In genomic region chr22:22396741-22397291, GRCh38 we compare ENCODE assay signal across 21 cellular contexts.
DNase-seq lines count a peak whose midpoint lies in the region; ATAC-seq and TF ChIP-seq lines count a peak whose summit lies in the region.
"Had no signal": no experiment of that assay in that cellular context is flagged by ENCODE, and none has a peak within 500 bp of the region (broad histone marks: within the 10 kb centered on the region; RNA-seq: fewer than 3 reads in every experiment).

No MANE protein-coding gene starts in this region.

- TF ChIP-seq CTCF in OCI-LY1 (IDR thresholded peaks at IDR 0.05; ENCODE audit: low read length): no peak
- no peak for TF ChIP-seq CTCF in suprapubic skin (IDR thresholded peaks at IDR 0.05)

- no peaks in the 10 kb centered on the region for H3K36me3 ChIP-seq in BLaER1 treated with 17β-estradiol and CSF1 and Interleukin-3, amounts not matched to agents 10 nM and 100 nM
- H3K36me3 ChIP-seq in OCI-LY1 (ENCODE audit: insufficient read depth, low read length) (no peaks in the 10 kb centered on the region; the same call in 1 of the 2 replicates), trophoblast cell (ENCODE audit: control insufficient read depth in 1 of 2, insufficient read depth in 2 of 2, low read length in 2 of 2) (no peaks in the 10 kb centered on the region), suprapubic skin (no peaks in the 10 kb centered on the region)
- H3K36me3 ChIP-seq: thyroid gland had no signal

- peak overlapping the region; percentile 15 for H4K8ac ChIP-seq in trophoblast cell (ENCODE audit: low read depth, low read length)

- H4K20me1 ChIP-seq in BLaER1 treated with 17β-estradiol and CSF1 and Interleukin-3, amounts not matched to agents 10 nM and 100 nM: no peaks in the 10 kb centered on the region
- no peaks in the 10 kb centered on the region for H4K20me1 ChIP-seq in OCI-LY1 (ENCODE audit: insufficient read depth, low read length)

- H2AFZ ChIP-seq in OCI-LY1 (ENCODE audit: low read length): no peak overlapping the region
- H2AFZ ChIP-seq in trophoblast cell (ENCODE audit: insufficient read depth, low read length, poor library complexity): no peak overlapping the region
- H2AFZ ChIP-seq: hepatocyte had no signal

- peak overlapping the region; percentile 19 for H3K14ac ChIP-seq in trophoblast cell (ENCODE audit: low read length)

- no CpG with 5 or more reads among the region's 7 CpGs for WGBS in trophoblast cell (ENCODE audit: extremely low coverage, insufficient coverage, insufficient read length)
- 69% methylated on average over 7 of the region's 7 CpGs for WGBS in suprapubic skin

- peak overlapping the region; percentile 36 to 76 (median 71) for H3K4me2 ChIP-seq in BLaER1 treated with 17β-estradiol and CSF1 and Interleukin-3, amounts not matched to agents 10 nM and 100 nM
- peak overlapping the region; percentile 9; the same call in 1 of the 2 replicates for H3K4me2 ChIP-seq in OCI-LY1 (ENCODE audit: low read length)
- no peak overlapping the region for H3K4me2 ChIP-seq in trophoblast cell (ENCODE audit: low read length)
- H3K4me2 ChIP-seq: hepatocyte had no signal

- peak; percentile 52 for DNase-seq in islet precursor cell
- no peak for DNase-seq in trophoblast cell
- DNase-seq in stimulated activated CD4-positive, alpha-beta T cell treated with anti-CD3 and anti-CD28 coated beads, Interleukin-4, amount 100 ng/mL, for 1 hour: no peak
- DNase-seq in suprapubic skin (ENCODE audit: low spot score in 2 of 2): no peak
- DNase-seq: activated CD4-positive, alpha-beta T cell treated with anti-CD3 and anti-CD28 coated beads for 36 hours; activated effector memory CD4-positive, alpha-beta T cell treated with anti-CD3 and anti-CD28 coated beads, Interleukin-2, amount 50 U/mL, for 16 hours; activated naive CD8-positive, alpha-beta T cell treated with anti-CD3 and anti-CD28 coated beads, Interleukin-2, amount 10 ng/mL, durations not matched to agents 7 days and 5 days; CD4-positive, CD25-positive, alpha-beta regulatory T cell; effector CD8-positive, alpha-beta T cell; NCI-H526; RPMI8226; stimulated activated CD4-positive, alpha-beta T cell treated with anti-CD3 and anti-CD28 coated beads, Interleukin-2, amount 100 ng/mL, for 24 hours; stimulated activated naive CD4-positive, alpha-beta T cell treated with Interleukin-2 at 50 U/mL for 16 hours; thyroid gland had no signal

- no peak for TF ChIP-seq EP300 in suprapubic skin (IDR thresholded peaks at IDR 0.05)

- H3K23ac ChIP-seq in trophoblast cell (ENCODE audit: low read length): no peak overlapping the region

- H3K79me2 ChIP-seq in OCI-LY1 (ENCODE audit: insufficient read depth, low read length): no peaks in the 10 kb centered on the region
- H3K79me2 ChIP-seq in trophoblast cell (ENCODE audit: control insufficient read depth, insufficient read depth, low read length, poor library complexity): peaks cover 3% of the 10 kb centered on the region
- H3K79me2 ChIP-seq: hepatocyte had no signal

- peaks cover 9% of the 10 kb centered on the region for H3K79me1 ChIP-seq in trophoblast cell (ENCODE audit: low read length)

- H3K9ac ChIP-seq in BLaER1 treated with 17β-estradiol and CSF1 and Interleukin-3, amounts not matched to agents 10 nM and 100 nM: no peak overlapping the region
- peak overlapping the region; percentile 71; the same call in 1 of the 2 replicates for H3K9ac ChIP-seq in OCI-LY1 (ENCODE audit: low read length)
- H3K9ac ChIP-seq in trophoblast cell (ENCODE audit: low read length): no peak overlapping the region

- no peaks in the 10 kb centered on the region for H3K27me3 ChIP-seq in BLaER1 treated with 17β-estradiol and CSF1 and Interleukin-3, amounts not matched to agents 10 nM and 100 nM
- H3K27me3 ChIP-seq in OCI-LY1 (ENCODE audit: insufficient read depth, low read length) (no peaks in the 10 kb centered on the region), trophoblast cell (ENCODE audit: insufficient read depth, low read length) (no peaks in the 10 kb centered on the region), suprapubic skin (no peaks in the 10 kb centered on the region)
- H3K27me3 ChIP-seq: thyroid gland had no signal

- no peak overlapping the region for H2BK12ac ChIP-seq in trophoblast cell (ENCODE audit: low read length)

- H4K12ac ChIP-seq in trophoblast cell (ENCODE audit: low read depth, low read length): no peak overlapping the region

- H3K4me1 ChIP-seq in BLaER1 treated with 17β-estradiol and CSF1 and Interleukin-3, amounts not matched to agents 10 nM and 100 nM: peaks cover 18 to 51% (median 46%) of the 10 kb centered on the region in 10 experiments
- peaks cover 49% of the 10 kb centered on the region for H3K4me1 ChIP-seq in OCI-LY1 (ENCODE audit: insufficient read depth, low read length, severe bottlenecking)
- peaks cover 12 to 15% of the 10 kb centered on the region in 2 experiments for H3K4me1 ChIP-seq in trophoblast cell (ENCODE audit: control insufficient read depth in 1 of 2, insufficient read depth in 2 of 2, low read length in 2 of 2)
- H3K4me1 ChIP-seq in suprapubic skin: peaks cover 13% of the 10 kb centered on the region

- no peak for ATAC-seq in GM21423 (IDR thresholded peaks at IDR 0.05; ENCODE audit: unreplicated experiment)
- no peak for ATAC-seq in HG03135 (IDR thresholded peaks at IDR 0.05; ENCODE audit: unreplicated experiment)
- ATAC-seq: activated CD4-positive, alpha-beta T cell treated with anti-CD3 and anti-CD28 coated beads for 36 hours; esophagus mucosa had no signal

- peak overlapping the region; percentile 3 for H4K91ac ChIP-seq in trophoblast cell (ENCODE audit: low read depth, low read length)

- H3K9me2 ChIP-seq in OCI-LY1 (ENCODE audit: low read depth, low read length): no peaks in the 10 kb centered on the region

- peak overlapping the region; percentile 0 for H2BK5ac ChIP-seq in trophoblast cell (ENCODE audit: low read depth, low read length, poor library complexity)

- H3K18ac ChIP-seq in trophoblast cell (ENCODE audit: low read length): no peak overlapping the region

- 0 out of 2 replicates have a peak, but pooled peaks cover 4% of the 10 kb centered on the region for H3F3A ChIP-seq in OCI-LY1 (ENCODE audit: insufficient read depth, low read length)

- H3K4me3 ChIP-seq in BLaER1 treated with 17β-estradiol and CSF1 and Interleukin-3, amounts not matched to agents 10 nM and 100 nM: no peak overlapping the region
- no peak overlapping the region for H3K4me3 ChIP-seq in OCI-LY1 (ENCODE audit: low read depth, low read length, poor library complexity, severe bottlenecking)
- no peak overlapping the region for H3K4me3 ChIP-seq in trophoblast cell (ENCODE audit: low read depth, low read length)
- H3K4me3 ChIP-seq in suprapubic skin: no peak overlapping the region
- H3K4me3 ChIP-seq: hepatocyte, skin epidermis, thyroid gland had no signal

- peak overlapping the region in 5 of 11 experiments; percentile 6 to 24 (median 9); a peak in 6 of 22 replicates for H3K27ac ChIP-seq in BLaER1 treated with 17β-estradiol and CSF1 and Interleukin-3, amounts not matched to agents 10 nM and 100 nM
- H3K27ac ChIP-seq in OCI-LY1 (ENCODE audit: low read depth, low read length, poor library complexity, severe bottlenecking) (peak overlapping the region; percentile 99), trophoblast cell (ENCODE audit: low read depth, low read length) (peak overlapping the region; percentile 58), suprapubic skin (no peak overlapping the region)
- H3K27ac ChIP-seq: hepatocyte, skin epidermis, thyroid gland had no signal

- peak overlapping the region; percentile 10 for H2BK120ac ChIP-seq in trophoblast cell (ENCODE audit: insufficient read depth, low read length, poor library complexity)

- peaks cover 17 to 23% (median 22%) of the 10 kb centered on the region in 11 experiments; a peak in 21 of 22 replicates for H3K9me3 ChIP-seq in BLaER1 treated with 17β-estradiol and CSF1 and Interleukin-3, amounts not matched to agents 10 nM and 100 nM (replicated peaks in 1 of 11)
- H3K9me3 ChIP-seq in OCI-LY1 (ENCODE audit: low read length) (0 out of 2 replicates have a peak, but pooled peaks cover 7% of the 10 kb centered on the region), trophoblast cell (ENCODE audit: insufficient read depth, low read depth, low read length) (peaks cover 5% of the 10 kb centered on the region), suprapubic skin (no peaks in the 10 kb centered on the region)
- H3K9me3 ChIP-seq: thyroid gland had no signal

- TF ChIP-seq POLR2A in suprapubic skin (IDR thresholded peaks at IDR 0.05): no peak

- H3K4ac ChIP-seq in trophoblast cell (ENCODE audit: low read depth, low read length): no peak overlapping the region

- no peak overlapping the region for H2AK5ac ChIP-seq in trophoblast cell (ENCODE audit: low read length)
